In the genomic region with DNA sequence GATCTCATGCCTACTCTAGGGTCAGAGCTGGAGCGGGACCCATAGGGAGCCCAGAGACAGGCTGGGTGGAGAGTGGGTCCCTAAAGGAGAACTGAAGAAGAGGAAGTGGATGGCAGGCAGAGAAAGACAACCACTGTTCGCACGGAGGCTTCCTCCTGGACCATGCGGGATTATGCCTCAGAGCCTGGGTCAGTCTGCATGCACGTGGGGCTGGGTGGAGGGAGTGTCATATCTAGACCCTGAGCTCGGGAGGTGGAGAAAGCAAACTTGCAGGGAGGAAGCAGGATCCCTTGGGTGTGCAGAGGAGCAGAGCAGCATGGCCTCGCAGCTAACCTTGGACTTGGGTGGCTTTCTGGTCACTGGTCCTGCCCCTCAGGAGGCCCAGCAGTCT, we compare ENCODE assay signal across 9 cellular contexts.
DNase-seq lines count a peak whose midpoint lies in the region; ATAC-seq and TF ChIP-seq lines count a peak whose summit lies in the region.
"Had no signal": no experiment of that assay in that cellular context is flagged by ENCODE, and none has a peak within 500 bp of the region (broad histone marks: within the 10 kb centered on the region; RNA-seq: fewer than 3 reads in every experiment).

No MANE protein-coding gene starts in this region.

- POLR2A ChIA-PET in CD4-positive, alpha-beta T cell (lab: Charles Lee) = no interaction called here

- H3K4me3 Mint-ChIP-seq in CD4-positive, alpha-beta T cell = peak overlapping the region; percentile 66
- peak overlapping the region; percentile 54 for H3K4me3 Mint-ChIP-seq in activated T-helper 2 cell treated with anti-CD3 and anti-CD28 coated beads, Interferon-gamma antibody, Interleukin-2, Interleukin-4, amounts not matched to agents 10 μg/mL and 5 μg/mL and 100 μg/mL, durations not matched to agents 14 hours and 24 hours and 36 hours (ENCODE audit: low read depth)

- H3K4me1 Mint-ChIP-seq in CD4-positive, alpha-beta T cell (ENCODE audit: low read depth) = peaks cover 33% of the 10 kb centered on the region
- peaks cover 14% of the 10 kb centered on the region for H3K4me1 Mint-ChIP-seq in activated T-helper 2 cell treated with anti-CD3 and anti-CD28 coated beads, Interferon-gamma antibody, Interleukin-2, Interleukin-4, amounts not matched to agents 10 μg/mL and 5 μg/mL and 100 μg/mL, durations not matched to agents 14 hours and 24 hours and 36 hours (ENCODE audit: low read depth)

- CTCF ChIA-PET in CD4-positive, alpha-beta T cell (lab: Charles Lee) = no interaction called here

- intact Hi-C loops in CD4-positive, alpha-beta T cell (cut with DNase I, micrococcal nuclease) = loop anchor here in 1 of 2 experiments (5.0 kb wide), 1 partner anchor 993 kb away; no protein-coding TSS in a partner anchor
- intact Hi-C loops in activated T-helper 2 cell treated with anti-CD3 and anti-CD28 coated beads, Interferon-gamma antibody, Interleukin-2, Interleukin-4, amounts not matched to agents 10 μg/mL and 5 μg/mL and 100 μg/mL, durations not matched to agents 14 hours and 24 hours and 36 hours (cut with micrococcal nuclease) = no loop called here

- H3K27me3 ChIP-seq in CD4-positive, alpha-beta T cell (ENCODE audit: control insufficient read depth, insufficient read depth, low read length) = no peaks in the 10 kb centered on the region

- no peaks in the 10 kb centered on the region for H3K9me3 Mint-ChIP-seq in CD4-positive, alpha-beta T cell
- H3K9me3 Mint-ChIP-seq in activated T-helper 2 cell treated with anti-CD3 and anti-CD28 coated beads, Interferon-gamma antibody, Interleukin-2, Interleukin-4, amounts not matched to agents 10 μg/mL and 5 μg/mL and 100 μg/mL, durations not matched to agents 14 hours and 24 hours and 36 hours = no peaks in the 10 kb centered on the region

- ATAC-seq in CD4-positive, alpha-beta T cell (ENCODE audit: poor library complexity) = no peak
- ATAC-seq in HG02870 (IDR thresholded peaks at IDR 0.05; ENCODE audit: unreplicated experiment) = peak; percentile 43

- no peak for DNase-seq in CD4-positive, alpha-beta T cell
- DNase-seq in activated T-helper 2 cell treated with anti-CD3 and anti-CD28 coated beads, Interferon-gamma antibody, Interleukin-2, Interleukin-4, amounts not matched to agents 10 μg/mL and 5 μg/mL and 100 μg/mL, durations not matched to agents 14 hours and 24 hours and 36 hours (ENCODE audit: low spot score) = no peak
- DNase-seq in mesenteric fat pad (ENCODE audit: low spot score) (peak; percentile 82), T1000 (lab: John Stamatoyannopoulos, UW) (no peak), NCI-H345 (lab: John Stamatoyannopoulos, UW) (no peak), activated gamma-delta T cell treated with Interleukin-2 at 50 U/mL for 16 hours (no peak)
- no peak for DNase-seq in activated CD8-positive, alpha-beta memory T cell treated with anti-CD3 and anti-CD28 coated beads, Interleukin-2, amount 50 U/mL, for 48 hours
- DNase-seq: NCI-H774 had no signal

- no peak for TF ChIP-seq CTCF in CD4-positive, alpha-beta T cell (IDR thresholded peaks at IDR 0.05)

- no peaks in the 10 kb centered on the region for H3K36me3 Mint-ChIP-seq in CD4-positive, alpha-beta T cell (ENCODE audit: low read depth)
- no peaks in the 10 kb centered on the region for H3K36me3 Mint-ChIP-seq in activated T-helper 2 cell treated with anti-CD3 and anti-CD28 coated beads, Interferon-gamma antibody, Interleukin-2, Interleukin-4, amounts not matched to agents 10 μg/mL and 5 μg/mL and 100 μg/mL, durations not matched to agents 14 hours and 24 hours and 36 hours (ENCODE audit: low read depth)

- no peaks in the 10 kb centered on the region for H3K9me3 ChIP-seq in CD4-positive, alpha-beta T cell (ENCODE audit: control insufficient read depth, low read length)

- no peak overlapping the region for H3K27ac ChIP-seq in CD4-positive, alpha-beta T cell (ENCODE audit: low read depth, low read length)

- no peaks in the 10 kb centered on the region for H3K27me3 Mint-ChIP-seq in CD4-positive, alpha-beta T cell
- H3K27me3 Mint-ChIP-seq in activated T-helper 2 cell treated with anti-CD3 and anti-CD28 coated beads, Interferon-gamma antibody, Interleukin-2, Interleukin-4, amounts not matched to agents 10 μg/mL and 5 μg/mL and 100 μg/mL, durations not matched to agents 14 hours and 24 hours and 36 hours (ENCODE audit: low read depth) = no peaks in the 10 kb centered on the region

- peak overlapping the region; percentile 61 for H3K27ac Mint-ChIP-seq in CD4-positive, alpha-beta T cell
- peak overlapping the region; percentile 80 for H3K27ac Mint-ChIP-seq in activated T-helper 2 cell treated with anti-CD3 and anti-CD28 coated beads, Interferon-gamma antibody, Interleukin-2, Interleukin-4, amounts not matched to agents 10 μg/mL and 5 μg/mL and 100 μg/mL, durations not matched to agents 14 hours and 24 hours and 36 hours
